ENCODE assay signal across 8 cellular contexts in genomic region chr6:111804627-111805235, GRCh38.
DNase-seq lines count a peak whose midpoint lies in the region; ATAC-seq and TF ChIP-seq lines count a peak whose summit lies in the region.

No MANE protein-coding gene starts in this region.

- no peaks in the 10 kb centered on the region for H3K9me3 ChIP-seq in CD8-positive, alpha-beta memory T cell (ENCODE audit: low read length)
- H3K9me3 ChIP-seq in hepatocyte (ENCODE audit: low read depth) = no peaks in the 10 kb centered on the region

- no peaks in the 10 kb centered on the region for H3K9me3 Mint-ChIP-seq in CD8-positive, alpha-beta memory T cell

- peaks cover 85 to 99% (median 93%) of the 10 kb centered on the region in 3 donors for H3K4me1 Mint-ChIP-seq in CD8-positive, alpha-beta memory T cell

- 68% methylated on average over 8 of the region's 8 CpGs for WGBS in hepatocyte (ENCODE audit: low lambda C conversion rate, missing lambda C conversion rate)

- peak overlapping the region; percentile 32 to 79 (median 66) for H3K4me3 Mint-ChIP-seq in CD8-positive, alpha-beta memory T cell

- peaks cover 5% of the 10 kb centered on the region for H3K79me2 ChIP-seq in hepatocyte

- peaks cover 3 to 54% (median 3%) of the 10 kb centered on the region in 3 donors for H3K36me3 Mint-ChIP-seq in CD8-positive, alpha-beta memory T cell

- H2AFZ ChIP-seq in hepatocyte = no peak overlapping the region

- H3K36me3 ChIP-seq in CD8-positive, alpha-beta memory T cell (ENCODE audit: insufficient read depth, low read length) = no peaks in the 10 kb centered on the region
- no peaks in the 10 kb centered on the region for H3K36me3 ChIP-seq in hepatocyte (replicated peaks; ENCODE audit: insufficient read depth, low read depth)

- no peaks in the 10 kb centered on the region for H4K20me1 ChIP-seq in hepatocyte (ENCODE audit: insufficient read depth, poor library complexity, severe bottlenecking)

- H3K9me2 ChIP-seq in hepatocyte (replicated peaks; ENCODE audit: insufficient read depth) = no peaks in the 10 kb centered on the region

- no peak overlapping the region for H3K4me2 ChIP-seq in hepatocyte

- peaks cover 0 to 2% of the 10 kb centered on the region in 2 donors for H3K27me3 Mint-ChIP-seq in CD8-positive, alpha-beta memory T cell

- H3K4me1 ChIP-seq in CD8-positive, alpha-beta memory T cell (ENCODE audit: insufficient read depth, low read length) = peaks cover 70% of the 10 kb centered on the region
- peaks cover 8% of the 10 kb centered on the region for H3K4me1 ChIP-seq in hepatocyte (ENCODE audit: insufficient read depth)

- ATAC-seq in GM21529 (IDR thresholded peaks at IDR 0.05; ENCODE audit: unreplicated experiment) = peak; percentile 61

- TF ChIP-seq CTCF in hepatocyte (IDR thresholded peaks at IDR 0.05; ENCODE audit: poor library complexity) = peak; percentile 18

- H3K4me3 ChIP-seq in CD8-positive, alpha-beta memory T cell (ENCODE audit: low read length) = no peak overlapping the region
- H3K4me3 ChIP-seq in hepatocyte = no peak overlapping the region

- DNase-seq in CD8-positive, alpha-beta memory T cell = peak; percentile 59 to 88 (median 63)
- DNase-seq in MV-4-11 (lab: John Stamatoyannopoulos, UW) = peak; percentile 58
- DNase-seq in activated naive CD4-positive, alpha-beta T cell treated with Interleukin-2 at 50 U/mL for 16 hours = peak; percentile 74
- peak; percentile 71 for DNase-seq in hepatocyte (ENCODE audit: low spot score)
- DNase-seq in stimulated activated CD8-positive, alpha-beta memory T cell treated with anti-CD3 and anti-CD28 coated beads, Interleukin-15, amount 100 ng/mL, for 1 hour (ENCODE audit: low read depth) = peak; percentile 38
- DNase-seq in ureter (ENCODE audit: low spot score) = no peak
- no peak for DNase-seq in NCI-H510A treated with DMSO at 0.1 percent for 48 hours (lab: John Stamatoyannopoulos, UW)

- peak overlapping the region; percentile 49 for H3K27ac ChIP-seq in CD8-positive, alpha-beta memory T cell (ENCODE audit: low read depth, low read length)
- peak overlapping the region; percentile 77 for H3K27ac ChIP-seq in hepatocyte

- POLR2A ChIA-PET in CD8-positive, alpha-beta memory T cell (lab: Charles Lee) = interaction anchor here (0.9 to 1.9 kb wide), 7 partner anchors 9 to 168 kb away, joined by 3 to 7 read pairs (median 3); partner anchors contain the start of gene FYN

- CTCF ChIA-PET in CD8-positive, alpha-beta memory T cell (lab: Charles Lee) = interaction anchor here (1.1 to 3.7 kb wide), 13 partner anchors 14 to 240 kb away, joined by 3 to 11 read pairs (median 5); no protein-coding TSS in a partner anchor

- peak overlapping the region; percentile 91 to 99 (median 96) for H3K27ac Mint-ChIP-seq in CD8-positive, alpha-beta memory T cell

- H3K27me3 ChIP-seq in CD8-positive, alpha-beta memory T cell (ENCODE audit: insufficient read depth, low read length, poor library complexity, severe bottlenecking) = no peaks in the 10 kb centered on the region
- no peaks in the 10 kb centered on the region for H3K27me3 ChIP-seq in hepatocyte

Comparison
In these comparisons a context has a peak if more than half of its experiments do, and no peak if none do; other contexts are left out.
1. DNase-seq: peak in CD8-positive, alpha-beta memory T cell (5 of 5), MV-4-11 (single experiment), activated naive CD4-positive, alpha-beta T cell treated with Interleukin-2 at 50 U/mL for 16 hours (single experiment), hepatocyte (single experiment) and stimulated activated CD8-positive, alpha-beta memory T cell treated with anti-CD3 and anti-CD28 coated beads, Interleukin-15, amount 100 ng/mL, for 1 hour (single experiment); none in ureter (single experiment) and NCI-H510A treated with DMSO at 0.1 percent for 48 hours (single experiment).